ENCODE assay signal across 1 cellular context in genomic region chr4:69832326-69833030, GRCh38.
TF ChIP-seq lines count a peak whose summit lies in the region.

No MANE protein-coding gene starts in this region.

TF ChIP-seq in HepG2, 621 proteins besides CTCF, POLR2A, EP300 and RAD21 (continued from another document and continues in another):
- TF ChIP-seq, protein P1, sequence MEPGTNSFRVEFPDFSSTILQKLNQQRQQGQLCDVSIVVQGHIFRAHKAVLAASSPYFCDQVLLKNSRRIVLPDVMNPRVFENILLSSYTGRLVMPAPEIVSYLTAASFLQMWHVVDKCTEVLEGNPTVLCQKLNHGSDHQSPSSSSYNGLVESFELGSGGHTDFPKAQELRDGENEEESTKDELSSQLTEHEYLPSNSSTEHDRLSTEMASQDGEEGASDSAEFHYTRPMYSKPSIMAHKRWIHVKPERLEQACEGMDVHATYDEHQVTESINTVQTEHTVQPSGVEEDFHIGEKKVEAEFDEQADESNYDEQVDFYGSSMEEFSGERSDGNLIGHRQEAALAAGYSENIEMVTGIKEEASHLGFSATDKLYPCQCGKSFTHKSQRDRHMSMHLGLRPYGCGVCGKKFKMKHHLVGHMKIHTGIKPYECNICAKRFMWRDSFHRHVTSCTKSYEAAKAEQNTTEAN (CRISPR knock-in tag; conservative IDR thresholded peaks at IDR 0.05): peak; percentile 88; the same call in 1 of the 2 replicates
- TF ChIP-seq ISX (CRISPR knock-in tag; conservative IDR thresholded peaks at IDR 0.05): no peak
- TF ChIP-seq, protein P2, sequence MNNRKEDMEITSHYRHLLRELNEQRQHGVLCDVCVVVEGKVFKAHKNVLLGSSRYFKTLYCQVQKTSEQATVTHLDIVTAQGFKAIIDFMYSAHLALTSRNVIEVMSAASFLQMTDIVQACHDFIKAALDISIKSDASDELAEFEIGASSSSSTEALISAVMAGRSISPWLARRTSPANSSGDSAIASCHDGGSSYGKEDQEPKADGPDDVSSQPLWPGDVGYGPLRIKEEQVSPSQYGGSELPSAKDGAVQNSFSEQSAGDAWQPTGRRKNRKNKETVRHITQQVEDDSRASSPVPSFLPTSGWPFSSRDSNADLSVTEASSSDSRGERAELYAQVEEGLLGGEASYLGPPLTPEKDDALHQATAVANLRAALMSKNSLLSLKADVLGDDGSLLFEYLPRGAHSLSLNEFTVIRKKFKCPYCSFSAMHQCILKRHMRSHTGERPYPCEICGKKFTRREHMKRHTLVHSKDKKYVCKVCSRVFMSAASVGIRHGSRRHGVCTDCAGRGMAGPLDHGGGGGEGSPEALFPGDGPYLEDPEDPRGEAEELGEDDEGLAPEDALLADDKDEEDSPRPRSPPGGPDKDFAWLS (CRISPR knock-in tag; IDR thresholded peaks at IDR 0.05; ENCODE audit: borderline replicate concordance): no peak
- TF ChIP-seq FOXA1 (IDR thresholded peaks at IDR 0.05): peak; percentile 58; the same call in 1 of the 2 replicates
- peak; percentile 94 for TF ChIP-seq FOXA1 (CRISPR knock-in tag; IDR thresholded peaks at IDR 0.05)
- TF ChIP-seq HOXA9 (CRISPR knock-in tag; IDR thresholded peaks at IDR 0.05; ENCODE audit: borderline replicate concordance): no peak
- no peak for TF ChIP-seq ZNF703 (CRISPR knock-in tag; IDR thresholded peaks at IDR 0.05; ENCODE audit: borderline replicate concordance)
- no peak for TF ChIP-seq IKZF1 (IDR thresholded peaks at IDR 0.05)
- no peak for TF ChIP-seq ZNF24 (IDR thresholded peaks at IDR 0.05)
- no peak for TF ChIP-seq ZNF354B (CRISPR knock-in tag; IDR thresholded peaks at IDR 0.05)
- no peak for TF ChIP-seq ZNF850 (CRISPR knock-in tag; conservative IDR thresholded peaks at IDR 0.05)
- TF ChIP-seq EHMT2 (IDR thresholded peaks at IDR 0.05; ENCODE audit: borderline replicate concordance, low read depth, low read length): peak; percentile 75; the same call in 1 of the 2 replicates
- TF ChIP-seq SIX1 (CRISPR knock-in tag; IDR thresholded peaks at IDR 0.05; ENCODE audit: borderline replicate concordance): peak; percentile 93; the same call in 1 of the 2 replicates
- no peak for TF ChIP-seq PLRG1 (conservative IDR thresholded peaks at IDR 0.05)
- no peak for TF ChIP-seq PHF20 (CRISPR knock-in tag; IDR thresholded peaks at IDR 0.05)
- TF ChIP-seq, protein P3, sequence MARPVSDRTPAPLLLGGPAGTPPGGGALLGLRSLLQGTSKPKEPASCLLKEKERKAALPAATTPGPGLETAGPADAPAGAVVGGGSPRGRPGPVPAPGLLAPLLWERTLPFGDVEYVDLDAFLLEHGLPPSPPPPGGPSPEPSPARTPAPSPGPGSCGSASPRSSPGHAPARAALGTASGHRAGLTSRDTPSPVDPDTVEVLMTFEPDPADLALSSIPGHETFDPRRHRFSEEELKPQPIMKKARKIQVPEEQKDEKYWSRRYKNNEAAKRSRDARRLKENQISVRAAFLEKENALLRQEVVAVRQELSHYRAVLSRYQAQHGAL (CRISPR knock-in tag; IDR thresholded peaks at IDR 0.05; ENCODE audit: not compliant biosample characterization): no peak
- no peak for TF ChIP-seq NRL (CRISPR knock-in tag; IDR thresholded peaks at IDR 0.05; ENCODE audit: borderline replicate concordance)
- TF ChIP-seq U2AF1 (optimal IDR thresholded peaks at IDR 0.05; ENCODE audit: low read depth, low read length): no peak
- TF ChIP-seq ZFP62 (CRISPR knock-in tag; IDR thresholded peaks at IDR 0.05): no peak
- no peak for TF ChIP-seq KLF13 (CRISPR knock-in tag; IDR thresholded peaks at IDR 0.05)
- TF ChIP-seq ZNF780A (CRISPR knock-in tag; IDR thresholded peaks at IDR 0.05): no peak
- TF ChIP-seq TEAD2 (CRISPR knock-in tag; IDR thresholded peaks at IDR 0.05): no peak
- no peak for TF ChIP-seq ZNF367 (CRISPR knock-in tag; IDR thresholded peaks at IDR 0.05; ENCODE audit: borderline replicate concordance)
- peak; percentile 66; the same call in 1 of the 2 replicates for TF ChIP-seq ZNF574 (CRISPR knock-in tag; IDR thresholded peaks at IDR 0.05)
- peak; percentile 98 for TF ChIP-seq ELF3 (CRISPR knock-in tag; IDR thresholded peaks at IDR 0.05)
- peak; percentile 95 for TF ChIP-seq TBX2 (CRISPR knock-in tag; IDR thresholded peaks at IDR 0.05; ENCODE audit: borderline replicate concordance)
- 0 out of 2 replicates have a peak, but pooled peaks have one; percentile 41 for TF ChIP-seq ZNF142 (CRISPR knock-in tag; IDR thresholded peaks at IDR 0.05)
- no peak for TF ChIP-seq ZBTB1 (CRISPR knock-in tag; IDR thresholded peaks at IDR 0.05; ENCODE audit: borderline replicate concordance)
- no peak for TF ChIP-seq ZNF619 (CRISPR knock-in tag; IDR thresholded peaks at IDR 0.05)
- TF ChIP-seq ZNF34 (CRISPR knock-in tag; IDR thresholded peaks at IDR 0.05; ENCODE audit: borderline replicate concordance): 0 out of 2 replicates have a peak, but pooled peaks have one; percentile 17
- no peak for TF ChIP-seq ZNF101 (CRISPR knock-in tag; IDR thresholded peaks at IDR 0.05; ENCODE audit: borderline replicate concordance, low read depth)
- TF ChIP-seq ZMYM3 (CRISPR knock-in tag; IDR thresholded peaks at IDR 0.05): peak; percentile 57; the same call in 1 of the 2 replicates
- peak; percentile 78; the same call in 1 of the 2 replicates for TF ChIP-seq ZBED4 (CRISPR knock-in tag; IDR thresholded peaks at IDR 0.05; ENCODE audit: borderline replicate concordance)
- no peak for TF ChIP-seq ZNF224 (CRISPR knock-in tag; IDR thresholded peaks at IDR 0.05)
- TF ChIP-seq FIP1L1 (IDR thresholded peaks at IDR 0.05; ENCODE audit: borderline replicate concordance, insufficient read depth, low read depth, low read length): no peak
- TF ChIP-seq CREB3 (CRISPR knock-in tag; IDR thresholded peaks at IDR 0.05): no peak
- TF ChIP-seq HHEX (CRISPR knock-in tag; IDR thresholded peaks at IDR 0.05): no peak
- TF ChIP-seq ZNF280B (CRISPR knock-in tag; IDR thresholded peaks at IDR 0.05; ENCODE audit: borderline replicate concordance): no peak
- TF ChIP-seq ZNF616 (CRISPR knock-in tag; IDR thresholded peaks at IDR 0.05; ENCODE audit: low read depth): no peak
- TF ChIP-seq ZNF564 (CRISPR knock-in tag; IDR thresholded peaks at IDR 0.05): no peak
